11 cellular contexts compared by ENCODE assay signal in genomic region chr3:119350114-119350513, GRCh38. TPM values are rescaled to one million over a fixed set of nuclear protein-coding genes. Genes with fewer than 3 reads are reported as not detected.
DNase-seq lines count a peak whose midpoint lies in the region; ATAC-seq, FAIRE-seq and TF ChIP-seq lines count a peak whose summit lies in the region.
"Had no signal": no experiment of that assay in that cellular context is flagged by ENCODE, and none has a peak within 500 bp of the region (broad histone marks: within the 10 kb centered on the region; RNA-seq: fewer than 3 reads in every experiment).

No MANE protein-coding gene starts in this region.

- H4K20me1 ChIP-seq in astrocyte (ENCODE audit: insufficient read depth, low read length) = peaks cover 60% of the 10 kb centered on the region

- H2BK12ac ChIP-seq in neuronal stem cell (ENCODE audit: low read length) = no peak overlapping the region

- H3K9me3 ChIP-seq in astrocyte (ENCODE audit: insufficient read depth, low read depth, low read length) = no peaks in the 10 kb centered on the region
- no peaks in the 10 kb centered on the region for H3K9me3 ChIP-seq in right atrium auricular region
- H3K9me3 ChIP-seq in neuronal stem cell (replicated peaks in 1 of 2; ENCODE audit: control insufficient read depth in 2 of 2, insufficient read depth in 1 of 2, low read depth in 1 of 2, low read length in 2 of 2) = peaks cover 0 to 7% of the 10 kb centered on the region in 2 donors

- H4K8ac ChIP-seq in neuronal stem cell (ENCODE audit: low read depth, low read length) = no peak overlapping the region

- H3K4me3 Mint-ChIP-seq in astrocyte (ENCODE audit: unreplicated experiment) (peak overlapping the region; percentile 62), Calu3 (ENCODE audit: low read depth, unreplicated experiment) (no peak overlapping the region)
- H3K4me3 Mint-ChIP-seq: activated CD8-positive, alpha-beta T cell treated with anti-CD3 and anti-CD28 coated beads for 36 hours; activated naive CD8-positive, alpha-beta T cell treated with anti-CD3 and anti-CD28 coated beads, Interleukin-2, amount 10 ng/mL, durations not matched to agents 7 days and 5 days had no signal

- H3K27ac ChIP-seq in astrocyte (ENCODE audit: low read depth, low read length) (no peak overlapping the region), right atrium auricular region (peak overlapping the region; percentile 54 to 57), neuronal stem cell (replicated peaks; ENCODE audit: low read length) (peak overlapping the region; percentile 96)

- H3K4me2 ChIP-seq in astrocyte (ENCODE audit: low read length) = peak overlapping the region; percentile 52
- H3K4me2 ChIP-seq in neuronal stem cell (ENCODE audit: insufficient read depth, low read length, poor library complexity, severe bottlenecking) = peak overlapping the region; percentile 28

- H3K36me3 Mint-ChIP-seq in astrocyte (ENCODE audit: low read depth, unreplicated experiment) (peaks cover 16% of the 10 kb centered on the region), Calu3 (ENCODE audit: insufficient read depth, unreplicated experiment) (no peaks in the 10 kb centered on the region)
- H3K36me3 Mint-ChIP-seq: activated naive CD8-positive, alpha-beta T cell treated with anti-CD3 and anti-CD28 coated beads, Interleukin-2, amount 10 ng/mL, durations not matched to agents 7 days and 5 days had no signal

- H3K14ac ChIP-seq in neuronal stem cell (ENCODE audit: low read length) = no peak overlapping the region

- H3K18ac ChIP-seq in neuronal stem cell (ENCODE audit: low read length) = peak overlapping the region; percentile 23

- H2BK5ac ChIP-seq in neuronal stem cell (ENCODE audit: low read length) = peak overlapping the region; percentile 57

- no peak overlapping the region for H2AK5ac ChIP-seq in neuronal stem cell (ENCODE audit: low read depth, low read length)

- ATAC-seq in HG02840 (IDR thresholded peaks at IDR 0.05; ENCODE audit: low FRiP score, unreplicated experiment) = no peak
- ATAC-seq: activated CD8-positive, alpha-beta T cell treated with anti-CD3 and anti-CD28 coated beads for 36 hours had no signal

- CTCF ChIA-PET in Calu3 (lab: Charles Lee) = interaction anchor here (0.7 kb wide), 1 partner anchor 28 kb away, joined by 3 read pairs; no protein-coding TSS in a partner anchor

- H3K36me3 ChIP-seq in astrocyte (ENCODE audit: insufficient read depth, low read length) (peaks cover 5% of the 10 kb centered on the region), right atrium auricular region (no peaks in the 10 kb centered on the region), neuronal stem cell (replicated peaks in 1 of 2; ENCODE audit: control insufficient read depth in 2 of 2, insufficient read depth in 2 of 2, low read length in 2 of 2) (no peaks in the 10 kb centered on the region)

- no peak overlapping the region for H3K4ac ChIP-seq in neuronal stem cell (ENCODE audit: low read length)

- H3K4me1 ChIP-seq in astrocyte (ENCODE audit: insufficient read depth, low read length) (peaks cover 32% of the 10 kb centered on the region), right atrium auricular region (peaks cover 0 to 77% of the 10 kb centered on the region in 2 donors), neuronal stem cell (ENCODE audit: control insufficient read depth in 2 of 2, insufficient read depth in 1 of 2, low read depth in 1 of 2, low read length in 2 of 2) (peaks cover 32 to 38% of the 10 kb centered on the region in 2 donors)

- H3K23ac ChIP-seq in neuronal stem cell (ENCODE audit: low read depth, low read length, poor library complexity) = no peak overlapping the region

- H3K9me3 Mint-ChIP-seq in astrocyte (ENCODE audit: unreplicated experiment) = no peaks in the 10 kb centered on the region
- no peaks in the 10 kb centered on the region for H3K9me3 Mint-ChIP-seq in Calu3 (ENCODE audit: low read depth, unreplicated experiment)
- H3K9me3 Mint-ChIP-seq: activated CD8-positive, alpha-beta T cell treated with anti-CD3 and anti-CD28 coated beads for 36 hours; activated naive CD8-positive, alpha-beta T cell treated with anti-CD3 and anti-CD28 coated beads, Interleukin-2, amount 10 ng/mL, durations not matched to agents 7 days and 5 days had no signal

- no peak overlapping the region for H2BK15ac ChIP-seq in neuronal stem cell (ENCODE audit: low read length)

- DNase-seq in DMS153 (lab: John Stamatoyannopoulos, UW) = peak; percentile 2
- no peak for DNase-seq in astrocyte (ENCODE audit: low read depth)
- no peak for DNase-seq in right atrium auricular region (ENCODE audit: low spot score)
- peak; percentile 44 for DNase-seq in neuronal stem cell (ENCODE audit: low spot score)
- DNase-seq in activated T-cell treated with anti-CD3 and anti-CD28 coated beads for 4 hours = no peak
- no peak for DNase-seq in NOMO-1 treated with DMSO at 0.1 percent for 48 hours (lab: John Stamatoyannopoulos, UW; ENCODE audit: unreplicated experiment)
- DNase-seq in Calu3 = no peak
- DNase-seq: activated CD8-positive, alpha-beta T cell treated with anti-CD3 and anti-CD28 coated beads for 36 hours; activated naive CD8-positive, alpha-beta T cell treated with anti-CD3 and anti-CD28 coated beads, Interleukin-2, amount 10 ng/mL, durations not matched to agents 7 days and 5 days; NCI-H82 had no signal

- no CpG with 5 or more reads among the region's 10 CpGs for WGBS in neuronal stem cell (ENCODE audit: extremely low coverage in 2 of 2, insufficient read length in 2 of 2, insufficient replicate concordance in 1 of 2), 2 donors

- H3K79me1 ChIP-seq in neuronal stem cell (ENCODE audit: low read depth, low read length) = no peaks in the 10 kb centered on the region

- H3K4me1 Mint-ChIP-seq in astrocyte (ENCODE audit: low read depth, unreplicated experiment) = peaks cover 47% of the 10 kb centered on the region
- H3K4me1 Mint-ChIP-seq in Calu3 (ENCODE audit: low read depth, unreplicated experiment) = peaks cover 10% of the 10 kb centered on the region

- no peak for FAIRE-seq in astrocyte (lab: Jason Lieb, UNC)

- no peak overlapping the region for H3K9ac ChIP-seq in astrocyte (ENCODE audit: low read length)
- H3K9ac ChIP-seq in neuronal stem cell (ENCODE audit: low read depth, low read length, poor library complexity) = no peak overlapping the region

- H2AFZ ChIP-seq in astrocyte (ENCODE audit: low read depth, low read length) = no peak overlapping the region
- H2AFZ ChIP-seq in neuronal stem cell (ENCODE audit: low read length) = peak overlapping the region; percentile 86

- no peak overlapping the region for H4K91ac ChIP-seq in neuronal stem cell (ENCODE audit: low read depth, low read length, poor library complexity)

- no TSS peak for BruUV-seq in Calu3 (replicated peaks; lab: Mats Ljungman, UMichigan)

- TF ChIP-seq CTCF in astrocyte (IDR thresholded peaks at IDR 0.05; ENCODE audit: insufficient read depth, low read depth, low read length) (no peak), right atrium auricular region (IDR thresholded peaks at IDR 0.05) (no peak), Calu3 (IDR thresholded peaks at IDR 0.05; ENCODE audit: unreplicated experiment) (no peak)

- H3K4me3 ChIP-seq in astrocyte (ENCODE audit: insufficient read depth, low read depth, low read length) (no peak overlapping the region), right atrium auricular region (no peak overlapping the region), neuronal stem cell (ENCODE audit: low read length in 2 of 2) (peak overlapping the region in 1 of 2 donors; percentile 18)

- intact Hi-C loops in Calu3 (cut with micrococcal nuclease; ENCODE audit: unreplicated experiment) = no loop called here

- H3K79me2 ChIP-seq in astrocyte (ENCODE audit: insufficient read depth, low read length) = peaks cover 74% of the 10 kb centered on the region

- H3K27ac Mint-ChIP-seq in astrocyte (ENCODE audit: unreplicated experiment) = peak overlapping the region; percentile 91
- H3K27ac Mint-ChIP-seq in Calu3 (ENCODE audit: unreplicated experiment) = no peak overlapping the region
- H3K27ac Mint-ChIP-seq: activated CD8-positive, alpha-beta T cell treated with anti-CD3 and anti-CD28 coated beads for 36 hours; activated naive CD8-positive, alpha-beta T cell treated with anti-CD3 and anti-CD28 coated beads, Interleukin-2, amount 10 ng/mL, durations not matched to agents 7 days and 5 days had no signal

- peak overlapping the region; percentile 93 for H2BK120ac ChIP-seq in neuronal stem cell (ENCODE audit: low read depth, low read length)

- H3K27me3 Mint-ChIP-seq in astrocyte (ENCODE audit: low read depth, unreplicated experiment) = no peaks in the 10 kb centered on the region
- H3K27me3 Mint-ChIP-seq in Calu3 (ENCODE audit: unreplicated experiment) = peaks cover 47% of the 10 kb centered on the region
- H3K27me3 Mint-ChIP-seq: activated CD8-positive, alpha-beta T cell treated with anti-CD3 and anti-CD28 coated beads for 36 hours had no signal

- H3K27me3 ChIP-seq in astrocyte (ENCODE audit: insufficient read depth, low read length) (no peaks in the 10 kb centered on the region), right atrium auricular region (no peaks in the 10 kb centered on the region), neuronal stem cell (ENCODE audit: control insufficient read depth in 3 of 3, insufficient read depth in 3 of 3, low read depth in 1 of 3, low read length in 3 of 3) (no peaks in the 10 kb centered on the region)

RNA-seq across cellular contexts. Expression of gene ARHGAP31, which starts 55.9 kb away (rescaled TPM):
- total RNA-seq in astrocyte = 48.1 and 58.8 TPM in 2 replicates
- 10 to 100 TPM; 29.9 to 33.1 TPM for total RNA-seq in right atrium auricular region
- 0.50 TPM for polyA plus RNA-seq in neuronal stem cell (2013, experiment 1 of 2)
- 0.43 TPM for polyA plus RNA-seq in neuronal stem cell (2013, experiment 2 of 2)
- total RNA-seq in Calu3 (2022) = 0.07 and 0.52 TPM in 2 replicates

Comparison
In these comparisons a context has a peak if more than half of its experiments do, and no peak if none do; other contexts are left out.
1. DNase-seq: peak in DMS153 (single experiment) and neuronal stem cell (single experiment); none in astrocyte (single experiment), right atrium auricular region (single experiment), activated T-cell treated with anti-CD3 and anti-CD28 coated beads for 4 hours (single experiment), NOMO-1 treated with DMSO at 0.1 percent for 48 hours (single experiment) and Calu3 (single experiment).
2. RNA of gene ARHGAP31, which starts 55.9 kb away (total RNA-seq): 48.1 to 58.8 TPM in astrocyte and 29.9 to 33.1 TPM in right atrium auricular region; 0.07 to 0.52 TPM in Calu3; every median in the first group is over 10 times any median in the second.